ENCODE assay signal across 1 cellular context in genomic region chr6:56040271-56040670, GRCh38.
TF ChIP-seq lines count a peak whose summit lies in the region.

No MANE protein-coding gene starts in this region.

TF ChIP-seq in SK-N-SH, 30 proteins besides CTCF, POLR2A, EP300 and RAD21 (continued from another document):
- TF ChIP-seq REST (IDR thresholded peaks at IDR 0.05; ENCODE audit: low read depth, low read length) (no peak), MEF2A (IDR thresholded peaks at IDR 0.05; ENCODE audit: borderline replicate concordance, low read depth) (no peak), ZBTB33 (IDR thresholded peaks at IDR 0.05; ENCODE audit: borderline replicate concordance, low read depth) (no peak), GATA2 (CRISPR knock-in tag; IDR thresholded peaks at IDR 0.05) (no peak), MAX (IDR thresholded peaks at IDR 0.05; ENCODE audit: low read depth) (no peak), SIN3A (IDR thresholded peaks at IDR 0.05; ENCODE audit: borderline replicate concordance, low read depth, low read length) (no peak), JUND (IDR thresholded peaks at IDR 0.05) (no peak), TCF12 (IDR thresholded peaks at IDR 0.05) (no peak)
